ENCODE assay signal across 24 cellular contexts in genomic region chr21:41510500-41510899, GRCh38. TPM values are rescaled to one million over a fixed set of nuclear protein-coding genes. Genes with fewer than 3 reads are reported as not detected.
"Had no signal": no experiment of that assay in that cellular context is flagged by ENCODE, and none has a peak within 500 bp of the region (broad histone marks: within the 10 kb centered on the region; RNA-seq: fewer than 3 reads in every experiment).

No MANE protein-coding gene starts in this region.

- H3K9me3 ChIP-seq: esophagus muscularis mucosa, gastrocnemius medialis, heart right ventricle, left ventricle myocardium inferior, right atrium auricular region, testis, tibial nerve had no signal

- H3K4me1 ChIP-seq: testis had no signal

- H3K27ac Mint-ChIP-seq: dendritic cell treated with granulocyte-macrophage colony-stimulating factor and Interleukin-4, amounts not matched to agents 40 ng/mL and 50 ng/mL, for 4 days; effector memory CD8-positive, alpha-beta T cell; naive thymus-derived CD4-positive, alpha-beta T cell; nephron progenitor cell; stimulated activated memory B cell treated with anti-CD40 and anti-IgM and Interleukin-4, amounts not matched to agents 10 μg/mL and 1 μg/mL and 100 μg/mL, for 72 hours; stimulated activated naive CD8-positive, alpha-beta T cell treated with anti-CD3 and anti-CD28 coated beads, Interleukin-15, Interleukin-2, amounts not matched to agents 100 ng/mL and 50 ng/mL, for 24 hours had no signal

- H3K27ac ChIP-seq: epithelial cell of prostate, esophagus muscularis mucosa, gastrocnemius medialis, heart right ventricle, left ventricle myocardium inferior, right atrium auricular region, testis, tibial nerve had no signal

- H3K4me2 ChIP-seq: smooth muscle cell had no signal

- H3K4me1 Mint-ChIP-seq: central memory CD8-positive, alpha-beta T cell; naive thymus-derived CD4-positive, alpha-beta T cell; stimulated activated memory B cell treated with anti-CD40 and anti-IgM and Interleukin-4, amounts not matched to agents 10 μg/mL and 1 μg/mL and 100 μg/mL, for 72 hours had no signal

- H3K36me3 Mint-ChIP-seq: naive thymus-derived CD4-positive, alpha-beta T cell; stimulated activated memory B cell treated with anti-CD40 and anti-IgM and Interleukin-4, amounts not matched to agents 10 μg/mL and 1 μg/mL and 100 μg/mL, for 72 hours had no signal

- ATAC-seq: effector memory CD8-positive, alpha-beta T cell; gastrocnemius medialis; heart right ventricle; naive thymus-derived CD4-positive, alpha-beta T cell; stimulated activated memory B cell treated with anti-CD40 and anti-IgM and Interleukin-4, amounts not matched to agents 10 μg/mL and 1 μg/mL and 100 μg/mL, for 72 hours had no signal

- H3K4me3 Mint-ChIP-seq: central memory CD8-positive, alpha-beta T cell; dendritic cell treated with granulocyte-macrophage colony-stimulating factor and Interleukin-4, amounts not matched to agents 40 ng/mL and 50 ng/mL, for 4 days; effector memory CD8-positive, alpha-beta T cell; naive thymus-derived CD4-positive, alpha-beta T cell; nephron progenitor cell; stimulated activated memory B cell treated with anti-CD40 and anti-IgM and Interleukin-4, amounts not matched to agents 10 μg/mL and 1 μg/mL and 100 μg/mL, for 72 hours; stimulated activated naive CD8-positive, alpha-beta T cell treated with anti-CD3 and anti-CD28 coated beads, Interleukin-15, Interleukin-2, amounts not matched to agents 100 ng/mL and 50 ng/mL, for 24 hours had no signal

- H3K27me3 ChIP-seq: testis had no signal

- H3K36me3 ChIP-seq: esophagus muscularis mucosa, gastrocnemius medialis, heart right ventricle, left ventricle myocardium inferior, right atrium auricular region, tibial nerve had no signal

- H3K4me3 ChIP-seq: esophagus muscularis mucosa, gastrocnemius medialis, heart right ventricle, left ventricle myocardium inferior, right atrium auricular region, smooth muscle cell, testis, tibial nerve had no signal

- H3K9me3 Mint-ChIP-seq: central memory CD8-positive, alpha-beta T cell; dendritic cell treated with granulocyte-macrophage colony-stimulating factor and Interleukin-4, amounts not matched to agents 40 ng/mL and 50 ng/mL, for 4 days; effector memory CD8-positive, alpha-beta T cell; naive thymus-derived CD4-positive, alpha-beta T cell; nephron progenitor cell; stimulated activated memory B cell treated with anti-CD40 and anti-IgM and Interleukin-4, amounts not matched to agents 10 μg/mL and 1 μg/mL and 100 μg/mL, for 72 hours; stimulated activated naive CD8-positive, alpha-beta T cell treated with anti-CD3 and anti-CD28 coated beads, Interleukin-15, Interleukin-2, amounts not matched to agents 100 ng/mL and 50 ng/mL, for 24 hours had no signal

- DNase-seq: effector memory CD8-positive, alpha-beta T cell; gastrocnemius medialis; heart right ventricle; islet precursor cell; left ventricle myocardium inferior; mesendoderm; naive thymus-derived CD4-positive, alpha-beta T cell; nephron progenitor cell; posterior cingulate gyrus; stimulated activated CD4-positive, alpha-beta T cell treated with anti-CD3 and anti-CD28 coated beads, Interleukin-4, amount 100 ng/mL, for 1 hour; stimulated activated CD8-positive, alpha-beta memory T cell treated with anti-CD3 and anti-CD28 coated beads, Interleukin-4, amount 100 ng/mL, for 48 hours; testis had no signal

RNA-seq across cellular contexts. Expression of gene TMPRSS2, which starts 2.5 kb away (rescaled TPM):
- total RNA-seq: fibroblast of villous mesenchyme; heart right ventricle; left ventricle myocardium inferior; lung microvascular endothelial cell; naive thymus-derived CD4-positive, alpha-beta T cell; omental fat pad; right atrium auricular region; tibial nerve had no signal
- polyA plus RNA-seq: naive thymus-derived CD4-positive, alpha-beta T cell had no signal
